ENCODE assay signal across 17 cellular contexts in the genomic region with DNA sequence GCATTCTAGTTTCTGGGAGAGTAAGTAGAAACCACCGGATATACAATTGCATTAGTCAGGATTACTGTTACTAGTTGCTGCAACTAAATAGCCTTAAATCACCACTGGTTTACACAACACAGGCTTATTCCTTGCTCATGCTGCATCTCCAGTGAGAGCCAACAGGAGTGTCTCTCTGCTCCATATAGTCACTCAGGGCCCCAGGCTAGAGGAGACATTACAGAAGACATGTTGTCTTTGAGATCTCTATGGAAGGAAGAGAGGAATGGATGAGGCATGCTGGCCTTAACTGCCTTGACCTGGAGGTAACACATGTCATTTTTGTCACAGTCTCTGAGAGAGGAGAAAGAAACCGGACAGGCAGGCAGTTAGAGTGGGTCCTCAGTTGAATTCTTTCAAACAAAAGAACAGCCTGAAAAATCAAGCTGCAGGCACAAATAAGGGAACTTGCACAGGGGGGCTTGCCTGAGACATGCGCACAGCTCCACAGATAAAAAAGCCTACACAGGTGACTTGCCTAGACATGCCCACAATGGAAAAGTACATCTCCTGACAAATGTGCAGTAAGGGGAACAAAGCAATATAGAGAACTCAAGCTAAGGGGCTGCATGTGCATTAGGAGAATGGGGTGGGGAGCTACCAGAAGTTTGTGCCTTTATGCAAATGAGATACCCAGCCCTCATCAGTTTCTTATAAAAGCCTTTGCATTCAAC.
"Had no signal": no experiment of that assay in that cellular context is flagged by ENCODE, and none has a peak within 500 bp of the region (broad histone marks: within the 10 kb centered on the region; RNA-seq: fewer than 3 reads in every experiment).

No MANE protein-coding gene starts in this region.

- H3K4me1 Mint-ChIP-seq: activated naive CD4-positive, alpha-beta T cell treated with anti-CD3 and anti-CD28 coated beads, Interleukin-2, amount 50 U/mL, for 24 hours; stimulated activated memory B cell treated with anti-CD40 and anti-IgM and Interleukin-4, amounts not matched to agents 10 μg/mL and 1 μg/mL and 100 μg/mL, for 72 hours had no signal

- H3K27me3 ChIP-seq: adrenal gland, colonic mucosa, heart left ventricle, thyroid gland had no signal

- H3K9me3 ChIP-seq: adrenal gland, colonic mucosa, lower lobe of right lung, thyroid gland had no signal

- H3K4me3 ChIP-seq: adrenal gland, colonic mucosa, heart left ventricle, lower lobe of right lung, thyroid gland had no signal

- H3K27me3 Mint-ChIP-seq: activated naive CD4-positive, alpha-beta T cell treated with anti-CD3 and anti-CD28 coated beads, Interleukin-2, amount 50 U/mL, for 24 hours; stimulated activated memory B cell treated with anti-CD40 and anti-IgM and Interleukin-4, amounts not matched to agents 10 μg/mL and 1 μg/mL and 100 μg/mL, for 72 hours; T-cell had no signal

- DNase-seq: activated CD4-positive, alpha-beta T cell treated with anti-CD3 and anti-CD28 coated beads, Interleukin-2, amount 50 U/mL, for 48 hours; activated CD4-positive, CD25-positive, alpha-beta regulatory T cell treated with anti-CD3 and anti-CD28 coated beads, Interleukin-2, amount 50 U/mL, for 72 hours; caudate nucleus; colonic mucosa; foreskin melanocyte; heart left ventricle; lower lobe of right lung; midbrain; stimulated activated CD4-positive, alpha-beta T cell treated with anti-CD3 and anti-CD28 coated beads, Interleukin-12 subunit alpha, Interleukin-12 subunit beta, amount 100 ng/mL, for 4 hours; stimulated activated CD4-positive, alpha-beta T cell treated with anti-CD3 and anti-CD28 coated beads, Interleukin-2, amount 100 ng/mL, for 24 hours; T-cell; T-helper 9 cell; thyroid gland had no signal

- H3K9me3 Mint-ChIP-seq: activated naive CD4-positive, alpha-beta T cell treated with anti-CD3 and anti-CD28 coated beads, Interleukin-2, amount 50 U/mL, for 24 hours; stimulated activated memory B cell treated with anti-CD40 and anti-IgM and Interleukin-4, amounts not matched to agents 10 μg/mL and 1 μg/mL and 100 μg/mL, for 72 hours had no signal

- H3K27ac ChIP-seq: adrenal gland, colonic mucosa, heart left ventricle, lower lobe of right lung, thyroid gland had no signal

- H3K4me1 ChIP-seq: adrenal gland, colonic mucosa, lower lobe of right lung, thyroid gland had no signal

- H3K27ac Mint-ChIP-seq: activated naive CD4-positive, alpha-beta T cell treated with anti-CD3 and anti-CD28 coated beads, Interleukin-2, amount 50 U/mL, for 24 hours; stimulated activated memory B cell treated with anti-CD40 and anti-IgM and Interleukin-4, amounts not matched to agents 10 μg/mL and 1 μg/mL and 100 μg/mL, for 72 hours; T-cell had no signal

- H3K36me3 ChIP-seq: adrenal gland, colonic mucosa had no signal

- FAIRE-seq: urothelium cell line had no signal

- ATAC-seq: lower lobe of right lung; stimulated activated memory B cell treated with anti-CD40 and anti-IgM and Interleukin-4, amounts not matched to agents 10 μg/mL and 1 μg/mL and 100 μg/mL, for 72 hours; T-cell had no signal

- H3K4me3 Mint-ChIP-seq: activated naive CD4-positive, alpha-beta T cell treated with anti-CD3 and anti-CD28 coated beads, Interleukin-2, amount 50 U/mL, for 24 hours; stimulated activated memory B cell treated with anti-CD40 and anti-IgM and Interleukin-4, amounts not matched to agents 10 μg/mL and 1 μg/mL and 100 μg/mL, for 72 hours; T-cell had no signal
